11 cellular contexts compared by ENCODE assay signal in the genomic region with DNA sequence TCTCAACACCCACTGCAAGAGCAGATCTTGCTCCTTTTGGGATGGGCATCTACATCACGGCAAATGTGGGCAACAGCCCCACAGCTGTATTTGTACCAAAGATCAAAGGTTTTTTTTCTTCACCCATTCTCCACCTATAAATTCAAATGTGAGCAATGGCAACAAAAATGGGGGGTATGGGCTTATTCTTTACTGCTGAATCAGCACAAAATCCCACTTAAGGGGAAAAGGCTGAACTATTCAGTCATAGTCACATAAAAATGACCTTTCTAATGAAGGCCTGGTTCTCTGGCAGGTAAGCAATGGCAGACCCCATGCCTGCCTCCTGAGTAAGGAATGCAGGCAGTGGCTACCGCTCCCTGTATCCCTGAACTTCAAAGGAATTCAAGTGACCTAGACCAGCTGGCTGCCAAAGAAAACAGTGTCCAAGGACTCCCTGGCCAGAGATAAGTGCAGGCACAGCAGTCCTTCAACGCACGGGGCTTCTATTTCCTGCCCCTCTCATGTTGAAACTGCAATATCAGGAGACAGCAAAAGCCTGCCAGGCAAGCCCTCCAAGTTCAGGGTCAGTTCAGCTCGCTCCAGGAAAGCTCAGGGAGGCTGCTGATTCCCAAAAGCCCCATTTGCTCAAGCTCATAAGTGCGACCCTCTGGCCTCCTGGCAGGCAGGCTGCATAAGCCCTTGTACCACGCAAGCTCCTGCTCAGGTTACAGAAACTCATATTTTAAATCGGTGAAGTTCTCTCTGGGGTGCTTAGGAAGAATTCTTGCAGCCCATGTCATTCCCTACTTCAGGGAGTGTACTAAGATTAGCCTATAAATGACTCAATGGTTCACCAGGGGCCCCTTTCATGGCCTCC.
DNase-seq lines count a peak whose midpoint lies in the region; ATAC-seq and TF ChIP-seq lines count a peak whose summit lies in the region.
"Had no signal": no experiment of that assay in that cellular context is flagged by ENCODE, and none has a peak within 500 bp of the region (broad histone marks: within the 10 kb centered on the region; RNA-seq: fewer than 3 reads in every experiment).

No MANE protein-coding gene starts in this region.

- TF ChIP-seq POLR2A in spleen (IDR thresholded peaks at IDR 0.05), result no peak

- H3K36me3 ChIP-seq in spleen, result no peaks in the 10 kb centered on the region

- H3K36me3 Mint-ChIP-seq in T-cell, result no peaks in the 10 kb centered on the region
- H3K36me3 Mint-ChIP-seq: activated CD8-positive, alpha-beta memory T cell treated with anti-CD3 and anti-CD28 coated beads, Interleukin-2, amount 10 ng/mL, durations not matched to agents 7 days and 5 days had no signal

- H3K4me1 Mint-ChIP-seq in T-cell, result no peaks in the 10 kb centered on the region
- H3K4me1 Mint-ChIP-seq: activated CD8-positive, alpha-beta memory T cell treated with anti-CD3 and anti-CD28 coated beads, Interleukin-2, amount 10 ng/mL, durations not matched to agents 7 days and 5 days; T-helper 17 cell had no signal

- no peak overlapping the region for H3K4me3 Mint-ChIP-seq in T-cell
- H3K4me3 Mint-ChIP-seq: activated CD8-positive, alpha-beta memory T cell treated with anti-CD3 and anti-CD28 coated beads, Interleukin-2, amount 10 ng/mL, durations not matched to agents 7 days and 5 days; T-helper 17 cell had no signal

- TF ChIP-seq CTCF in spleen (IDR thresholded peaks at IDR 0.05 in 8 of 11, conservative IDR thresholded peaks at IDR 0.05 in 3 of 11), result no peak

- H3K4me3 ChIP-seq in spleen, result no peak overlapping the region

- peaks cover 3 to 10% of the 10 kb centered on the region in 2 donors for H3K27me3 Mint-ChIP-seq in T-cell

- POLR2A ChIA-PET in T-cell (lab: Charles Lee), result no interaction called here

- peaks cover 0 to 25% (median 7%) of the 10 kb centered on the region in 6 donors for H3K4me1 ChIP-seq in spleen

- no peaks in the 10 kb centered on the region for H3K27me3 ChIP-seq in spleen (replicated peaks in 1 of 7)

- H3K9me3 ChIP-seq in spleen, result no peaks in the 10 kb centered on the region

- intact Hi-C loops in spleen (cut with DNase I; ENCODE audit: low total_unique reads), result no loop called here

- no peaks in the 10 kb centered on the region for H3K9me3 Mint-ChIP-seq in T-cell

- DNase-seq in NCI-H1092 (lab: John Stamatoyannopoulos, UW) (peak; percentile 20), brain pericyte (ENCODE audit: low read depth, low spot score) (peak; percentile 89), islet precursor cell (peak; percentile 91), spleen (peak; percentile 80), NCI-H748 (lab: John Stamatoyannopoulos, UW; ENCODE audit: unreplicated experiment) (no peak), T-cell (no peak)
- DNase-seq: activated CD8-positive, alpha-beta memory T cell treated with anti-CD3 and anti-CD28 coated beads, Interleukin-2, amount 10 ng/mL, durations not matched to agents 7 days and 5 days; DMS153; stimulated activated naive CD8-positive, alpha-beta T cell treated with anti-CD3 and anti-CD28 coated beads, Interleukin-15, Interleukin-2, amounts not matched to agents 100 U/mL and 50 U/mL, for 24 hours; T-helper 17 cell had no signal

- CTCF ChIA-PET in T-cell (lab: Charles Lee), result interaction anchor here in 1 of 2 donors (0.6 kb wide), 1 partner anchor 45 kb away, joined by 3 read pairs; no protein-coding TSS in a partner anchor

- H3K27ac ChIP-seq in spleen, result peak overlapping the region in 7 of 8 donors; percentile 61 to 76 (median 66)

- no peak overlapping the region for H3K27ac Mint-ChIP-seq in T-cell
- H3K27ac Mint-ChIP-seq: activated CD8-positive, alpha-beta memory T cell treated with anti-CD3 and anti-CD28 coated beads, Interleukin-2, amount 10 ng/mL, durations not matched to agents 7 days and 5 days; T-helper 17 cell had no signal

- WGBS in spleen, 5 donors, result 41 to 58% (median 57%) methylated on average over 7 to 8 of the region's 8 CpGs

- ATAC-seq in T-cell (replicated peaks in 1 of 4) (no peak), HG02678 (IDR thresholded peaks at IDR 0.05; ENCODE audit: unreplicated experiment) (no peak)
- ATAC-seq: activated CD8-positive, alpha-beta memory T cell treated with anti-CD3 and anti-CD28 coated beads, Interleukin-2, amount 10 ng/mL, durations not matched to agents 7 days and 5 days; stimulated activated naive CD8-positive, alpha-beta T cell treated with anti-CD3 and anti-CD28 coated beads, Interleukin-15, Interleukin-2, amounts not matched to agents 100 U/mL and 50 U/mL, for 24 hours; T-helper 17 cell had no signal

Comparison
In these comparisons a context has a peak if more than half of its experiments do, and no peak if none do; other contexts are left out.
1. DNase-seq: peak in NCI-H1092 (single experiment), brain pericyte (single experiment), islet precursor cell (single experiment) and spleen (single experiment); none in NCI-H748 (single experiment) and T-cell (0 of 34).